ENCODE assay signal across 8 cellular contexts in genomic region chr12:751828-752672, GRCh38. TPM values are rescaled to one million over a fixed set of nuclear protein-coding genes. Genes with fewer than 3 reads are reported as not detected.
DNase-seq lines count a peak whose midpoint lies in the region; ATAC-seq, FAIRE-seq and TF ChIP-seq lines count a peak whose summit lies in the region.

WNK1 (plus strand) TSS chr12:752579; CDS start chr12:753566, 987 bp downstream.

- peaks cover 3 to 11% (median 4%) of the 10 kb centered on the region in 4 experiments; a peak in 6 of 7 replicates for H3K4me1 ChIP-seq in H1 (replicated peaks in 1 of 4; ENCODE audit: control insufficient read depth in 3 of 4, insufficient read depth in 4 of 4, low read length in 3 of 4)

- CTCF ChIA-PET in H1 (lab: Charles Lee; ENCODE audit: partially characterized antibody): interaction anchor here (0.6 to 4.1 kb wide), 25 partner anchors 11 to 641 kb away, joined by 3 to 35 read pairs (median 7); no protein-coding TSS in a partner anchor

- no peak within 1 kb of the TSS for H3K4me3 Mint-ChIP-seq in memory B cell

- no peak within 1 kb of the TSS for H3K27ac Mint-ChIP-seq in memory B cell

- peaks cover 27% of the 10 kb centered on the region for H3K4me1 Mint-ChIP-seq in memory B cell

- POLR2A ChIA-PET in H1 (lab: Charles Lee; ENCODE audit: partially characterized antibody): interaction anchor here (0.5 to 3.5 kb wide), 19 partner anchors 9 to 181 kb away, joined by 3 to 20 read pairs (median 4); no protein-coding TSS in a partner anchor

- TF ChIP-seq CTCF in H1 (IDR thresholded peaks at IDR 0.05; ENCODE audit: control extremely low read depth in 1 of 3, insufficient read depth in 1 of 3, low read depth in 1 of 3, low read length in 3 of 3): no peak

- H3K79me2 ChIP-seq in H1 (ENCODE audit: control insufficient read depth in 1 of 2, insufficient read depth in 2 of 2, low read length in 2 of 2): peaks cover 21 to 39% of the 10 kb centered on the region in 2 experiments

- H3K56ac ChIP-seq in H1 (replicated peaks; ENCODE audit: insufficient read length, low read depth, low read length): peak within 1 kb of the TSS; percentile 67

- H3K4me2 ChIP-seq in H1 (ENCODE audit: insufficient read depth in 1 of 2, low read depth in 2 of 2, low read length in 2 of 2): peak within 1 kb of the TSS; percentile 85 to 98

- no peaks in the 10 kb centered on the region for H3K9me3 Mint-ChIP-seq in memory B cell

- no peak for TF ChIP-seq RAD21 in H1 (IDR thresholded peaks at IDR 0.05 in 1 of 2, conservative IDR thresholded peaks at IDR 0.05 in 1 of 2; ENCODE audit: low read depth in 2 of 2, low read length in 2 of 2)

- H2BK12ac ChIP-seq in H1 (ENCODE audit: low read depth, low read length): peak within 1 kb of the TSS; percentile 70; the same call in 1 of the 2 replicates

- FAIRE-seq in H1 (lab: Jason Lieb, UNC): peak; percentile 74

- H3K9me3 ChIP-seq in H1 (ENCODE audit: insufficient read depth in 2 of 2, low read depth in 1 of 2, low read length in 1 of 2): no peaks in the 10 kb centered on the region

- H2AK5ac ChIP-seq in H1 (ENCODE audit: low read depth, low read length): peak within 1 kb of the TSS; percentile 79; the same call in 1 of the 2 replicates

- peak within 1 kb of the TSS; percentile 91 for H3K18ac ChIP-seq in H1 (ENCODE audit: extremely low read depth, low read length)

- H3K14ac ChIP-seq in H1 (ENCODE audit: insufficient read length): no peak within 1 kb of the TSS

- H3K36me3 ChIP-seq in H1 (ENCODE audit: control insufficient read depth in 2 of 4, insufficient read depth in 4 of 4, low read length in 3 of 4): no peaks in the 10 kb centered on the region

- H3K9ac ChIP-seq in H1 (replicated peaks in 1 of 4; ENCODE audit: extremely low read depth in 1 of 4, low read depth in 3 of 4, low read length in 3 of 4): peak within 1 kb of the TSS; percentile 69 to 85 (median 80)

- DNase-seq in COLO668 (lab: John Stamatoyannopoulos, UW; ENCODE audit: unreplicated experiment) (peak; percentile 98), HT1080 (ENCODE audit: low read depth) (peak; percentile 98), NOMO-1 treated with DMSO at 0.1 percent for 48 hours (lab: John Stamatoyannopoulos, UW; ENCODE audit: unreplicated experiment) (peak; percentile 99), H1 (ENCODE audit: low read depth in 1 of 2, low spot score in 2 of 2) (peak; percentile 92 to 95), memory B cell (ENCODE audit: low spot score in 2 of 2) (peak; percentile 94 to 95)
- DNase-seq in activated CD8-positive, alpha-beta memory T cell treated with anti-CD3 and anti-CD28 coated beads for 4 hours (ENCODE audit: low read depth in 2 of 2): peak; percentile 96
- peak; percentile 98 for DNase-seq in stimulated activated CD8-positive, alpha-beta memory T cell treated with anti-CD3 and anti-CD28 coated beads, Interleukin-12 subunit alpha, Interleukin-12 subunit beta, amount 100 ng/mL, for 4 hours (ENCODE audit: low read depth)

- H3K4me3 ChIP-seq in H1 (ENCODE audit: extremely low read depth in 1 of 4, insufficient read depth in 2 of 4, low read depth in 3 of 4, low read length in 4 of 4): peak within 1 kb of the TSS; percentile 71 to 84 (median 78)

- no peak within 1 kb of the TSS for H3K23ac ChIP-seq in H1 (ENCODE audit: insufficient read length)

- H4K91ac ChIP-seq in H1 (replicated peaks; ENCODE audit: insufficient read length, low read length): peak within 1 kb of the TSS; percentile 86

- peak; percentile 31 to 42 for TF ChIP-seq POLR2A in H1 (IDR thresholded peaks at IDR 0.05; ENCODE audit: control extremely low read depth in 1 of 2, low read depth in 2 of 2, low read length in 2 of 2)

- peaks cover 18 to 28% of the 10 kb centered on the region in 2 experiments for H4K20me1 ChIP-seq in H1 (replicated peaks in 1 of 2; ENCODE audit: control insufficient read depth in 1 of 2, insufficient read depth in 2 of 2, low read length in 2 of 2)

- ATAC-seq in GM21360 (IDR thresholded peaks at IDR 0.05; ENCODE audit: unreplicated experiment) (peak; percentile 48), memory B cell (ENCODE audit: low read depth) (peak; percentile 65)

- no peak within 1 kb of the TSS for H2BK15ac ChIP-seq in H1 (ENCODE audit: low read length)

- WGBS in H1 (ENCODE audit: extremely low coverage in 1 of 2, insufficient coverage in 1 of 2, insufficient read length in 1 of 2, insufficient replicate concordance in 2 of 2, low coverage in 1 of 2, low lambda C conversion rate in 2 of 2, missing lambda C conversion rate in 1 of 2), 2 experiments: 7% methylated on average over 19 of the region's 47 CpGs; no CpG with 5 or more reads in 1 of the 2 experiments

- peak within 1 kb of the TSS; percentile 89 for H2BK5ac ChIP-seq in H1 (ENCODE audit: low read depth, low read length)

- no peak for TF ChIP-seq EP300 in H1 (IDR thresholded peaks at IDR 0.05; ENCODE audit: borderline replicate concordance in 1 of 2, low read depth in 2 of 2, low read length in 2 of 2)

- 0 out of 2 replicates have a peak within 1 kb of the TSS, but pooled peaks have one; percentile 19 for H2AFZ ChIP-seq in H1 (ENCODE audit: low read length)

- peak within 1 kb of the TSS; percentile 29 for H2BK120ac ChIP-seq in H1 (replicated peaks; ENCODE audit: low read depth, low read length)

- peak within 1 kb of the TSS; percentile 63 for H3K4ac ChIP-seq in H1 (replicated peaks; ENCODE audit: insufficient read length, low read depth, low read length)

- no peaks in the 10 kb centered on the region for H3K27me3 Mint-ChIP-seq in memory B cell

- no peak within 1 kb of the TSS for H2BK20ac ChIP-seq in H1 (ENCODE audit: low read length)

- peak within 1 kb of the TSS; percentile 90 for H4K5ac ChIP-seq in H1 (ENCODE audit: insufficient read length, low read depth, low read length)

- H3K36me3 Mint-ChIP-seq in memory B cell: no peaks in the 10 kb centered on the region

- peak within 1 kb of the TSS; percentile 91 for H4K8ac ChIP-seq in H1 (ENCODE audit: extremely low read depth, insufficient read depth, low read length)

- no peaks in the 10 kb centered on the region for H3K79me1 ChIP-seq in H1 (ENCODE audit: low read depth, low read length)

- peaks cover 18% of the 10 kb centered on the region for H3K23me2 ChIP-seq in H1 (ENCODE audit: low read depth, low read length)

- H3K27me3 ChIP-seq in H1 (replicated peaks in 1 of 4; ENCODE audit: control insufficient read depth in 3 of 4, extremely low read depth in 1 of 4, insufficient read depth in 3 of 4, low read length in 3 of 4): no peaks in the 10 kb centered on the region

- peak within 1 kb of the TSS; percentile 74 for H3K27ac ChIP-seq in H1 (ENCODE audit: low read depth, low read length)

TF ChIP-seq in H1, 55 proteins besides CTCF, POLR2A, EP300 and RAD21 (continues in another document):
- TF ChIP-seq TEAD4 (IDR thresholded peaks at IDR 0.05; ENCODE audit: low read depth, low read length) (no peak), BACH1 (IDR thresholded peaks at IDR 0.05; ENCODE audit: low read length) (no peak), HDAC6 (IDR thresholded peaks at IDR 0.05; ENCODE audit: low read depth, low read length) (no peak), TBP (IDR thresholded peaks at IDR 0.05; ENCODE audit: low read depth, low read length) (peak; percentile 55), FOSL1 (IDR thresholded peaks at IDR 0.05; ENCODE audit: insufficient read depth, low read depth, low read length) (no peak), KDM4A (IDR thresholded peaks at IDR 0.05; ENCODE audit: low read depth, low read length, severe bottlenecking) (no peak), SAP30 (IDR thresholded peaks at IDR 0.05; ENCODE audit: insufficient read depth, insufficient replicate concordance, low read length) (no peak), SP4 (IDR thresholded peaks at IDR 0.05; ENCODE audit: low read length) (no peak), POU5F1 (IDR thresholded peaks at IDR 0.05; ENCODE audit: low read depth, low read length) (no peak), GTF2F1 (IDR thresholded peaks at IDR 0.05; ENCODE audit: borderline replicate concordance, low read depth, low read length) (no peak), POLR2AphosphoS5 (IDR thresholded peaks at IDR 0.05; ENCODE audit: low read depth, low read length) (peak; percentile 61), EGR1 (IDR thresholded peaks at IDR 0.05; ENCODE audit: borderline replicate concordance, low read depth, low read length) (no peak), MAFK (IDR thresholded peaks at IDR 0.05; ENCODE audit: low read depth, low read length) (no peak), RXRA (IDR thresholded peaks at IDR 0.05; ENCODE audit: insufficient read depth, low read depth, low read length) (no peak), ATF3 (IDR thresholded peaks at IDR 0.05; ENCODE audit: insufficient read depth, low read depth, low read length) (0 out of 2 replicates have a peak, but pooled peaks have one; percentile 29), NRF1 (IDR thresholded peaks at IDR 0.05; ENCODE audit: low read depth, low read length) (0 out of 2 replicates have a peak, but pooled peaks have one; percentile 13), SIX5 (IDR thresholded peaks at IDR 0.05; ENCODE audit: low read depth, low read length) (peak; percentile 99), CHD1 (IDR thresholded peaks at IDR 0.05; ENCODE audit: low read depth, low read length) (no peak), BRCA1 (IDR thresholded peaks at IDR 0.05; ENCODE audit: low read depth, low read length) (no peak), KDM1A (IDR thresholded peaks at IDR 0.05; ENCODE audit: borderline replicate concordance, low read length) (no peak), SIRT6 (IDR thresholded peaks at IDR 0.05; ENCODE audit: low read length) (no peak), TCF12 (IDR thresholded peaks at IDR 0.05; ENCODE audit: low read depth, low read length) (no peak), RBBP5 (IDR thresholded peaks at IDR 0.05; ENCODE audit: borderline replicate concordance, low read depth, low read length) (no peak)

RNA-seq across cellular contexts. Expression of gene WNK1, which starts in this region (rescaled TPM):
- 50.6 and 53.5 TPM in 2 replicates for total RNA-seq in HT1080 (2014; rRNA removed; shearing (Covaris generic))
- polyA plus RNA-seq in HT1080 (2015; cell fraction: cytosol; rRNA removed): 35.5 and 44.9 TPM in 2 replicates
- polyA plus RNA-seq in HT1080 (2015; cell fraction: nucleus; rRNA removed): 61.4 and 61.8 TPM in 2 replicates
- total RNA-seq in H1 (2021; fragmentation: NEBNext Ultra II Directional; extraction: Animal tissue kit (Norgen Biotek cat#: 25700)): 151 and 157 TPM in 2 replicates
- 65.6 and 88.2 TPM in 2 replicates for polyA plus RNA-seq in H1 (2011; rRNA removed)
- 64.7 TPM for polyA plus RNA-seq in H1 (2011; cell fraction: cytosol; rRNA removed)
- 126 TPM for polyA plus RNA-seq in H1 (2011; cell fraction: nucleus; rRNA removed)
- 83.6 to 122 TPM (median 104 TPM) in 4 replicates for polyA plus RNA-seq in H1 (2012, experiment 1 of 2)
- polyA plus RNA-seq in H1 (2012, experiment 2 of 2): 3.8 TPM
- 50.7 TPM for polyA plus RNA-seq in H1 (2013, experiment 1 of 2)
- polyA plus RNA-seq in H1 (2013, experiment 2 of 2): 43.2 TPM
- 308 and 326 TPM in 2 replicates for polyA minus RNA-seq in H1 (2011; rRNA and poly(A)+ RNA removed)
- 269 TPM for polyA minus RNA-seq in H1 (2011; cell fraction: cytosol; rRNA and poly(A)+ RNA removed)
- polyA minus RNA-seq in H1 (2011; cell fraction: nucleus; rRNA and poly(A)+ RNA removed): 226 TPM

Comparison
In these comparisons a context has a peak if more than half of its experiments do, and no peak if none do; other contexts are left out.
1. Peak in every context shown above with its lines: DNase-seq, ATAC-seq, H3K4me3 ChIP-seq and H3K27ac ChIP-seq.